Comparison of ENCODE assay signal across 8 cellular contexts in the genomic region with DNA sequence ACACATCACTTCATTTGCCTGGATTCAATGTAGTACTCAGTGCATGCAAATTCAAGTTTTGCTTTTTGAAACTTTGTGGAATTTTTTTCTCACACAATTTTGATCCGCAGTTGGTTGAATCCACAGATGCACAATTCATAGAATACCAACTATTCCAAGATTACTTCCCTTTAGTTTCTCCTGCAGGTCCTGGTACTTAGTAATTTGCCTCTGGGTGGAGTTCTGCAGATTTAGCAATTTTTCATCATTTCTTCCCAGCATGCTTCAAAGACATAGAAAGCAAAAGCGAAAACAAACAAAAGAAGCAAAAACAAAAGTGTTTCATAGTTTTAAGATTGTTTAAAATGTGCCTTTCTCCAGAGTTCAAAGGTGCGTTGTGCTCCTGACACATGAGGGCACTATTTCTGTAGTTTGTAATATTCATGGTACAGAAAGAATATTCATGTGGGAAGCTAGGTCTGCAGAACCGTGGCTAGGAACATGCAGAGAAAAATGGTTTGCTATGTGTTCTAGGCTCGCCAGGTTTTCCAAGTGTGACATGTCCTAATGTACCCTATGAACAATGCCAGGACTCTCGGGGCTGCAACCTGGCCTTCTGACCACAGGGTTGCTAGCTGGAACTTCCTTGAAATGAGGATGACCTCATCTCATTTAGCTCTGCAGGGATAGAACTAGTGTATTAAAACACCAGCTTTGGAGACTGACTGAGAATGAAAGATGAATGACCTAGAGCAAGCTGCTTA. TPM values are rescaled to one million over a fixed set of nuclear protein-coding genes. Genes with fewer than 3 reads are reported as not detected.
DNase-seq lines count a peak whose midpoint lies in the region; ATAC-seq and TF ChIP-seq lines count a peak whose summit lies in the region.

No MANE protein-coding gene starts in this region.

- no peak for TF ChIP-seq EP300 in gastroesophageal sphincter (IDR thresholded peaks at IDR 0.05)

- peaks cover 3 to 33% (median 19%) of the 10 kb centered on the region in 3 donors for H3K4me1 ChIP-seq in gastroesophageal sphincter

- CTCF ChIA-PET in GM10248 (lab: Yijun Ruan, JAX) = interaction anchor here (0.7 to 6.7 kb wide), 36 partner anchors 10 to 200 kb away, joined by 3 to 102 read pairs (median 5); no protein-coding TSS in a partner anchor

- no peaks in the 10 kb centered on the region for H3K36me3 Mint-ChIP-seq in activated T-helper 17 cell treated with anti-CD3 and anti-CD28 coated beads, Interleukin-2, amount 50 U/mL, for 72 hours (ENCODE audit: low read depth)

- no peaks in the 10 kb centered on the region for H3K9me3 Mint-ChIP-seq in activated T-helper 17 cell treated with anti-CD3 and anti-CD28 coated beads, Interleukin-2, amount 50 U/mL, for 72 hours

- no peaks in the 10 kb centered on the region for H3K9me3 ChIP-seq in gastroesophageal sphincter

- TF ChIP-seq CTCF in GM10248 (IDR thresholded peaks at IDR 0.05; ENCODE audit: control extremely low read depth, extremely low read depth, low read depth, missing control alignments) (peak; percentile 74), gastroesophageal sphincter (IDR thresholded peaks at IDR 0.05) (peak; percentile 29 to 75 (median 66))

- TF ChIP-seq POLR2A in gastroesophageal sphincter (IDR thresholded peaks at IDR 0.05) = no peak

- H3K27ac ChIP-seq in gastroesophageal sphincter = peak overlapping the region in 1 of 4 donors; percentile 58

- H3K4me1 Mint-ChIP-seq in activated T-helper 17 cell treated with anti-CD3 and anti-CD28 coated beads, Interleukin-2, amount 50 U/mL, for 72 hours = peaks cover 31% of the 10 kb centered on the region

- no peaks in the 10 kb centered on the region for H3K27me3 ChIP-seq in gastroesophageal sphincter

- no peaks in the 10 kb centered on the region for H3K36me3 ChIP-seq in gastroesophageal sphincter

- H3K27me3 Mint-ChIP-seq in activated T-helper 17 cell treated with anti-CD3 and anti-CD28 coated beads, Interleukin-2, amount 50 U/mL, for 72 hours = no peaks in the 10 kb centered on the region

- 22 to 46% methylated on average over 3 to 6 of the region's 6 CpGs for WGBS in gastroesophageal sphincter (ENCODE audit: low coverage in 1 of 2), 2 donors

- H3K4me3 Mint-ChIP-seq in activated T-helper 17 cell treated with anti-CD3 and anti-CD28 coated beads, Interleukin-2, amount 50 U/mL, for 72 hours = peak overlapping the region; percentile 72

- ATAC-seq in HG02588 (IDR thresholded peaks at IDR 0.05; ENCODE audit: unreplicated experiment) (peak; percentile 78), gastroesophageal sphincter (peak; percentile 72)
- peak; percentile 84 for ATAC-seq in activated T-helper 17 cell treated with anti-CD3 and anti-CD28 coated beads, Interleukin-2, amount 50 U/mL, for 72 hours (replicated peaks)

- peak; percentile 79 for DNase-seq in A172 (ENCODE audit: low spot score)
- peak; percentile 65 for DNase-seq in GM10248 (ENCODE audit: extremely low spot score)
- peak; percentile 38 for DNase-seq in NCI-H1694 (lab: John Stamatoyannopoulos, UW)
- DNase-seq in skeletal muscle cell (ENCODE audit: low read depth) = peak; percentile 45
- DNase-seq in DMS114 treated with DMSO at 0.1 percent for 48 hours (lab: John Stamatoyannopoulos, UW; ENCODE audit: unreplicated experiment) = no peak

- H3K4me3 ChIP-seq in gastroesophageal sphincter = no peak overlapping the region
- H3K4me3 ChIP-seq in skeletal muscle cell (ENCODE audit: low read depth, low read length) = no peak overlapping the region

- peak overlapping the region; percentile 85 for H3K27ac Mint-ChIP-seq in activated T-helper 17 cell treated with anti-CD3 and anti-CD28 coated beads, Interleukin-2, amount 50 U/mL, for 72 hours

- POLR2A ChIA-PET in GM10248 (lab: Yijun Ruan, JAX) = interaction anchor here (1.2 kb wide), 1 partner anchor 28 kb away, joined by 3 read pairs; no protein-coding TSS in a partner anchor

RNA-seq across cellular contexts. Expression of gene RCSD1, which starts 30.0 kb away (rescaled TPM):
- total RNA-seq in A172 (2014; rRNA removed; shearing (Covaris generic)) = 0.29 and 0.36 TPM in 2 replicates
- 10 to 100 TPM; 69.0 to 75.5 TPM for total RNA-seq in activated T-helper 17 cell treated with anti-CD3 and anti-CD28 coated beads, Interleukin-2, amount 50 U/mL, for 72 hours
- total RNA-seq in gastroesophageal sphincter = 10 to 100 TPM; 14.5 to 20.6 (median 17.3) TPM

RNA-seq across cellular contexts. Expression of gene CREG1, which starts 46.4 kb away (rescaled TPM):
- total RNA-seq in A172 (2014; rRNA removed; shearing (Covaris generic)) = 90.0 and 93.8 TPM in 2 replicates
- 10 to 100 TPM; 10.8 to 13.2 TPM for total RNA-seq in activated T-helper 17 cell treated with anti-CD3 and anti-CD28 coated beads, Interleukin-2, amount 50 U/mL, for 72 hours
- total RNA-seq in gastroesophageal sphincter = 100 to 1,000 TPM; 110 to 247 (median 187) TPM

Comparison
In these comparisons a context has a peak if more than half of its experiments do, and no peak if none do; other contexts are left out.
1. RNA of gene RCSD1, which starts 30.0 kb away (total RNA-seq): 69.0 to 75.5 TPM in activated T-helper 17 cell treated with anti-CD3 and anti-CD28 coated beads, Interleukin-2, amount 50 U/mL, for 72 hours and 14.5 to 20.6 TPM in gastroesophageal sphincter; 0.29 to 0.36 TPM in A172; every median in the first group is over 10 times any median in the second.
2. Peak in every context shown above with its lines, with median percentiles within 50 percentile points of each other: ATAC-seq.